ENCODE assay signal across 1 cellular context in the genomic region with DNA sequence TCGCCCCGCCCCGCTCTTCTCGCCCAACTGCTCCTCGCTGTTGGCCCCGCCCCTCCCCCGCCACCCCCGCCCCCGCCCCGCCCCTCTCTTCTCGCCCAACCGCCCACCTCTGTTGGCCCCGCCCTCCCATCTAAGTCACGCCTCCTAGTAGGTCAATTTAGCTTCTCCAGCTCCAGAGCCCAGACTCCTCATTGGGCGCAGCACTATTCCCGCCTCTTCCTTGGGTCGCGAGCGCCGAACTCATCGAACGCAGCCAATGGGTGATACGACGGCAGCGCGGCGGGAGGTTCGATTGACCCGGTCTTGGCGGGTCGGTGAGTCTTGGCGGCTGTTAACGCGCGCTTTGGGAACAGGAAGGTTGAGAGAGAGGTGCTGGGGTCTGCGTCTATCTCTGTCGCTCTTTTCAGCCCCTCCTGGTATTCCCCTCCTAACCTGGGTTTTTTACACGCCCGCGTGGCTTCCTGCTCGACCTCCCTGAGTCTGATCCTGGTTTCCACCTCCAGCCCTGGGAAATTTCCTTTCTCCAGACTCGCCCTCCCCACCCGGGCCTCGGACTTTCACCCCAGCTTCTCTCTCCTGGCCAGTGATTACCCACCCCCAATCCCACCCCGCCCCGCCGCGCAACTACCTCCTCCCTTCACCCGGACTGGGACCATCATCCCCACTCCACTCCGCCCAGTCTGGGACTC.
A peak's percentile ranks its signal among the peaks of the same experiment; 100 is the strongest.
TF ChIP-seq lines count a peak whose summit lies in the region.

Gene RAD54L, plus strand, starts transcription at position 331 of the 689 bp plus-strand sequence. CDS start 643 bp downstream, outside the sequence.

TF ChIP-seq in SK-N-SH, 30 proteins besides CTCF, POLR2A, EP300 and RAD21 (continued from another document):
- TF ChIP-seq GABPA (IDR thresholded peaks at IDR 0.05; ENCODE audit: low read depth): peak; percentile 81
- TF ChIP-seq, protein P1, sequence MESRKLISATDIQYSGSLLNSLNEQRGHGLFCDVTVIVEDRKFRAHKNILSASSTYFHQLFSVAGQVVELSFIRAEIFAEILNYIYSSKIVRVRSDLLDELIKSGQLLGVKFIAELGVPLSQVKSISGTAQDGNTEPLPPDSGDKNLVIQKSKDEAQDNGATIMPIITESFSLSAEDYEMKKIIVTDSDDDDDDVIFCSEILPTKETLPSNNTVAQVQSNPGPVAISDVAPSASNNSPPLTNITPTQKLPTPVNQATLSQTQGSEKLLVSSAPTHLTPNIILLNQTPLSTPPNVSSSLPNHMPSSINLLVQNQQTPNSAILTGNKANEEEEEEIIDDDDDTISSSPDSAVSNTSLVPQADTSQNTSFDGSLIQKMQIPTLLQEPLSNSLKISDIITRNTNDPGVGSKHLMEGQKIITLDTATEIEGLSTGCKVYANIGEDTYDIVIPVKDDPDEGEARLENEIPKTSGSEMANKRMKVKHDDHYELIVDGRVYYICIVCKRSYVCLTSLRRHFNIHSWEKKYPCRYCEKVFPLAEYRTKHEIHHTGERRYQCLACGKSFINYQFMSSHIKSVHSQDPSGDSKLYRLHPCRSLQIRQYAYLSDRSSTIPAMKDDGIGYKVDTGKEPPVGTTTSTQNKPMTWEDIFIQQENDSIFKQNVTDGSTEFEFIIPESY (IDR thresholded peaks at IDR 0.05; ENCODE audit: borderline replicate concordance, low read depth): no peak
- TF ChIP-seq GATA2 (CRISPR knock-in tag; IDR thresholded peaks at IDR 0.05): no peak
- TF ChIP-seq MXI1 (IDR thresholded peaks at IDR 0.05; ENCODE audit: low read depth, low read length): peak; percentile 96
- no peak for TF ChIP-seq FOXJ3 (CRISPR knock-in tag; IDR thresholded peaks at IDR 0.05)
- no peak for TF ChIP-seq FOSL2 (IDR thresholded peaks at IDR 0.05; ENCODE audit: borderline replicate concordance, low read depth)
- no peak for TF ChIP-seq JUND (IDR thresholded peaks at IDR 0.05)
- peak; percentile 28; the same call in 1 of the 2 replicates for TF ChIP-seq RCOR1 (IDR thresholded peaks at IDR 0.05; ENCODE audit: low read length)
- TF ChIP-seq TAF1 (IDR thresholded peaks at IDR 0.05; ENCODE audit: borderline replicate concordance, low read depth, low read length): peak; percentile 86; the same call in 1 of the 2 replicates
- peak; percentile 89 for TF ChIP-seq IRF3 (IDR thresholded peaks at IDR 0.05; ENCODE audit: low read depth, low read length)
- no peak for TF ChIP-seq NFIC (IDR thresholded peaks at IDR 0.05; ENCODE audit: borderline replicate concordance)
- no peak for TF ChIP-seq SMC3 (IDR thresholded peaks at IDR 0.05; ENCODE audit: low read depth, low read length)
- TF ChIP-seq, protein P2, sequence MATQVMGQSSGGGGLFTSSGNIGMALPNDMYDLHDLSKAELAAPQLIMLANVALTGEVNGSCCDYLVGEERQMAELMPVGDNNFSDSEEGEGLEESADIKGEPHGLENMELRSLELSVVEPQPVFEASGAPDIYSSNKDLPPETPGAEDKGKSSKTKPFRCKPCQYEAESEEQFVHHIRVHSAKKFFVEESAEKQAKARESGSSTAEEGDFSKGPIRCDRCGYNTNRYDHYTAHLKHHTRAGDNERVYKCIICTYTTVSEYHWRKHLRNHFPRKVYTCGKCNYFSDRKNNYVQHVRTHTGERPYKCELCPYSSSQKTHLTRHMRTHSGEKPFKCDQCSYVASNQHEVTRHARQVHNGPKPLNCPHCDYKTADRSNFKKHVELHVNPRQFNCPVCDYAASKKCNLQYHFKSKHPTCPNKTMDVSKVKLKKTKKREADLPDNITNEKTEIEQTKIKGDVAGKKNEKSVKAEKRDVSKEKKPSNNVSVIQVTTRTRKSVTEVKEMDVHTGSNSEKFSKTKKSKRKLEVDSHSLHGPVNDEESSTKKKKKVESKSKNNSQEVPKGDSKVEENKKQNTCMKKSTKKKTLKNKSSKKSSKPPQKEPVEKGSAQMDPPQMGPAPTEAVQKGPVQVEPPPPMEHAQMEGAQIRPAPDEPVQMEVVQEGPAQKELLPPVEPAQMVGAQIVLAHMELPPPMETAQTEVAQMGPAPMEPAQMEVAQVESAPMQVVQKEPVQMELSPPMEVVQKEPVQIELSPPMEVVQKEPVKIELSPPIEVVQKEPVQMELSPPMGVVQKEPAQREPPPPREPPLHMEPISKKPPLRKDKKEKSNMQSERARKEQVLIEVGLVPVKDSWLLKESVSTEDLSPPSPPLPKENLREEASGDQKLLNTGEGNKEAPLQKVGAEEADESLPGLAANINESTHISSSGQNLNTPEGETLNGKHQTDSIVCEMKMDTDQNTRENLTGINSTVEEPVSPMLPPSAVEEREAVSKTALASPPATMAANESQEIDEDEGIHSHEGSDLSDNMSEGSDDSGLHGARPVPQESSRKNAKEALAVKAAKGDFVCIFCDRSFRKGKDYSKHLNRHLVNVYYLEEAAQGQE (IDR thresholded peaks at IDR 0.05; ENCODE audit: low read depth, low read length): peak; percentile 53; the same call in 1 of the 2 replicates
